Comparison of ENCODE assay signal across 14 cellular contexts in genomic region chr12:5912437-5913334, GRCh38. TPM values are rescaled to one million over a fixed set of nuclear protein-coding genes. Genes with fewer than 3 reads are reported as not detected.
DNase-seq lines count a peak whose midpoint lies in the region; ATAC-seq and TF ChIP-seq lines count a peak whose summit lies in the region.
"Had no signal": no experiment of that assay in that cellular context is flagged by ENCODE, and none has a peak within 500 bp of the region (broad histone marks: within the 10 kb centered on the region; RNA-seq: fewer than 3 reads in every experiment).

No MANE protein-coding gene starts in this region.

- H2AK5ac ChIP-seq in H9 (ENCODE audit: insufficient read length, low read length), result no peak overlapping the region

- no peak overlapping the region for H2AFZ ChIP-seq in H9 (ENCODE audit: low read length)

- no peak overlapping the region for H3K4me3 Mint-ChIP-seq in H9
- H3K4me3 Mint-ChIP-seq: effector memory CD8-positive, alpha-beta T cell; natural killer cell treated with Interleukin-12 subunit alpha and Interleukin-12 subunit beta and Interleukin-15 and Interleukin-18, amount 100 ng/mL, for 72 hours; stimulated activated naive B cell treated with anti-CD40 and anti-IgM and Interleukin-4, amounts not matched to agents 10 μg/mL and 1 μg/mL and 100 μg/mL, for 72 hours had no signal

- DNase-seq in AG09319 (ENCODE audit: extremely low read depth, low read depth) (no peak), H9 (peak; percentile 86), WERI-Rb-1 (peak; percentile 81), iPS-NIHi7 (ENCODE audit: extremely low spot score) (peak; percentile 85), UCSD-AML1 (lab: John Stamatoyannopoulos, UW; ENCODE audit: unreplicated experiment) (no peak), hypothalamus (lab: John Stamatoyannopoulos, UW) (no peak)
- DNase-seq in activated CD4-positive, alpha-beta T cell treated with anti-CD3 and anti-CD28 coated beads for 4 hours, result no peak
- DNase-seq: effector memory CD8-positive, alpha-beta T cell; MG63; NCI-H774; stimulated activated naive B cell treated with anti-CD40 and anti-IgM and Interleukin-4, amounts not matched to agents 10 μg/mL and 1 μg/mL and 100 μg/mL, for 72 hours; SW 1271 had no signal

- H3K4me1 Mint-ChIP-seq in H9, result peaks cover 0 to 1% of the 10 kb centered on the region in 2 experiments; a peak in 1 of 4 replicates
- H3K4me1 Mint-ChIP-seq: stimulated activated naive B cell treated with anti-CD40 and anti-IgM and Interleukin-4, amounts not matched to agents 10 μg/mL and 1 μg/mL and 100 μg/mL, for 72 hours had no signal

- H3K9me3 ChIP-seq in H9 (ENCODE audit: control insufficient read depth, low read depth, low read length) (no peaks in the 10 kb centered on the region), WERI-Rb-1 (ENCODE audit: severe bottlenecking) (no peaks in the 10 kb centered on the region)
- H3K9me3 ChIP-seq: MG63 had no signal

- H3T11ph ChIP-seq in H9 (ENCODE audit: low read length), result no peak overlapping the region

- ATAC-seq in HG03354 (IDR thresholded peaks at IDR 0.05; ENCODE audit: poor library complexity, severe bottlenecking, unreplicated experiment), result no peak
- ATAC-seq: effector memory CD8-positive, alpha-beta T cell; natural killer cell treated with Interleukin-12 subunit alpha and Interleukin-12 subunit beta and Interleukin-15 and Interleukin-18, amount 100 ng/mL, for 72 hours; stimulated activated naive B cell treated with anti-CD40 and anti-IgM and Interleukin-4, amounts not matched to agents 10 μg/mL and 1 μg/mL and 100 μg/mL, for 72 hours had no signal

- no peaks in the 10 kb centered on the region for H3K79me1 ChIP-seq in H9 (ENCODE audit: insufficient read depth, low read depth, low read length, poor library complexity, severe bottlenecking)

- no peak overlapping the region for H3K4ac ChIP-seq in H9 (ENCODE audit: low read depth, low read length)

- H4K91ac ChIP-seq in H9 (ENCODE audit: insufficient read length, low read depth, low read length), result no peak overlapping the region

- no peak overlapping the region for H3K4me2 ChIP-seq in H9 (ENCODE audit: insufficient read depth, insufficient read length, low read length)

- H4K8ac ChIP-seq in H9 (replicated peaks; ENCODE audit: insufficient read length, low read depth, low read length), result no peak overlapping the region

- TF ChIP-seq CTCF in AG09319 (IDR thresholded peaks at IDR 0.05; ENCODE audit: low read depth, low read length) (peak; percentile 18), H9 (conservative IDR thresholded peaks at IDR 0.05) (peak; percentile 97), WERI-Rb-1 (IDR thresholded peaks at IDR 0.05; ENCODE audit: low read depth, low read length) (peak; percentile 88)

- no peak overlapping the region for H2BK5ac ChIP-seq in H9 (ENCODE audit: insufficient read length, low read length)

- H3K18ac ChIP-seq in H9 (ENCODE audit: insufficient read length, low read depth, low read length), result no peak overlapping the region

- no peak overlapping the region for H3K56ac ChIP-seq in H9 (ENCODE audit: insufficient read length, low read depth, low read length)

- no peak overlapping the region for H3K4me3 ChIP-seq in WERI-Rb-1 (ENCODE audit: low read depth, low read length)
- H3K4me3 ChIP-seq: MG63 had no signal

- no peaks in the 10 kb centered on the region for H3K23me2 ChIP-seq in H9 (ENCODE audit: insufficient read length, low read depth, low read length, poor library complexity, severe bottlenecking)

- H3K36me3 ChIP-seq in WERI-Rb-1, result peaks cover 23% of the 10 kb centered on the region
- H3K36me3 ChIP-seq: MG63 had no signal

- no peak overlapping the region for H3K23ac ChIP-seq in H9 (ENCODE audit: insufficient read length, low read depth, low read length)

- H2BK20ac ChIP-seq in H9 (ENCODE audit: low read depth, low read length, poor library complexity, severe bottlenecking), result no peak overlapping the region

- no peak overlapping the region for H2BK15ac ChIP-seq in H9 (ENCODE audit: low read depth, low read length)

- no peaks in the 10 kb centered on the region for H3K9me3 Mint-ChIP-seq in H9
- H3K9me3 Mint-ChIP-seq: effector memory CD8-positive, alpha-beta T cell; natural killer cell treated with Interleukin-12 subunit alpha and Interleukin-12 subunit beta and Interleukin-15 and Interleukin-18, amount 100 ng/mL, for 72 hours had no signal

- H4K20me1 ChIP-seq in H9 (ENCODE audit: control insufficient read depth, insufficient read depth, insufficient read length), result no peaks in the 10 kb centered on the region

- WGBS in H9 (ENCODE audit: extremely low coverage, insufficient read length, low lambda C conversion rate), result no CpG with 5 or more reads among the region's 19 CpGs

- H3K27me3 Mint-ChIP-seq in H9 (ENCODE audit: low read depth), result peaks cover 2% of the 10 kb centered on the region; the same call in 1 of the 2 replicates

- no peaks in the 10 kb centered on the region for H3K36me3 Mint-ChIP-seq in H9 (ENCODE audit: insufficient read depth in 1 of 3, low read depth in 3 of 3)
- H3K36me3 Mint-ChIP-seq: natural killer cell treated with Interleukin-12 subunit alpha and Interleukin-12 subunit beta and Interleukin-15 and Interleukin-18, amount 100 ng/mL, for 72 hours; stimulated activated naive B cell treated with anti-CD40 and anti-IgM and Interleukin-4, amounts not matched to agents 10 μg/mL and 1 μg/mL and 100 μg/mL, for 72 hours had no signal

- peak overlapping the region in 1 of 3 experiments; percentile 14; a peak in 1 of 7 replicates for H3K27ac Mint-ChIP-seq in H9
- H3K27ac Mint-ChIP-seq: effector memory CD8-positive, alpha-beta T cell; natural killer cell treated with Interleukin-12 subunit alpha and Interleukin-12 subunit beta and Interleukin-15 and Interleukin-18, amount 100 ng/mL, for 72 hours; stimulated activated naive B cell treated with anti-CD40 and anti-IgM and Interleukin-4, amounts not matched to agents 10 μg/mL and 1 μg/mL and 100 μg/mL, for 72 hours had no signal

- no peak overlapping the region for H2BK12ac ChIP-seq in H9 (ENCODE audit: insufficient read length, low read depth, low read length)

- no peak overlapping the region for H2BK120ac ChIP-seq in H9 (ENCODE audit: low read depth, low read length, poor library complexity, severe bottlenecking)

- H3K9ac ChIP-seq in H9 (ENCODE audit: extremely low read depth, insufficient read length, low read length), result no peak overlapping the region

- no peaks in the 10 kb centered on the region for H3K79me2 ChIP-seq in H9 (ENCODE audit: insufficient read depth, low read length)

- H3K27ac ChIP-seq in H9 (ENCODE audit: insufficient read length, low read depth, low read length) (no peak overlapping the region), WERI-Rb-1 (peak overlapping the region; percentile 78)

- no peak overlapping the region for H4K5ac ChIP-seq in H9 (ENCODE audit: insufficient read length, low read depth, low read length)

- no peaks in the 10 kb centered on the region for H3K4me1 ChIP-seq in H9 (ENCODE audit: insufficient read depth, low read length)

- no peak overlapping the region; the same call in 1 of the 2 replicates for H3K14ac ChIP-seq in H9 (ENCODE audit: insufficient read depth, low read length)

- no peaks in the 10 kb centered on the region for H3K27me3 ChIP-seq in H9 (ENCODE audit: insufficient read depth, low read length)
- H3K27me3 ChIP-seq in WERI-Rb-1 (ENCODE audit: insufficient read depth, low read depth, severe bottlenecking), result no peaks in the 10 kb centered on the region
- H3K27me3 ChIP-seq: MG63 had no signal

RNA-seq across cellular contexts. Expression of gene ANO2, which starts 32.4 kb away (rescaled TPM):
- total RNA-seq in H9 (2021), result 3.8 and 4.2 TPM in 2 replicates
- total RNA-seq: natural killer cell treated with Interleukin-12 subunit alpha and Interleukin-12 subunit beta and Interleukin-15 and Interleukin-18, amount 100 ng/mL, for 72 hours had no signal

Comparison
In these comparisons a context has a peak if more than half of its experiments do, and no peak if none do; other contexts are left out.
1. DNase-seq: peak in H9 (single experiment), WERI-Rb-1 (single experiment) and iPS-NIHi7 (single experiment); none in AG09319 (single experiment), activated CD4-positive, alpha-beta T cell treated with anti-CD3 and anti-CD28 coated beads for 4 hours (0 of 2), UCSD-AML1 (single experiment) and hypothalamus (0 of 51).
2. CTCF ChIP-seq: peak in every context shown above with its lines; median percentile 97 in H9; 88 in WERI-Rb-1; 18 in AG09319.